ENCODE assay signal across 12 cellular contexts in the genomic region with DNA sequence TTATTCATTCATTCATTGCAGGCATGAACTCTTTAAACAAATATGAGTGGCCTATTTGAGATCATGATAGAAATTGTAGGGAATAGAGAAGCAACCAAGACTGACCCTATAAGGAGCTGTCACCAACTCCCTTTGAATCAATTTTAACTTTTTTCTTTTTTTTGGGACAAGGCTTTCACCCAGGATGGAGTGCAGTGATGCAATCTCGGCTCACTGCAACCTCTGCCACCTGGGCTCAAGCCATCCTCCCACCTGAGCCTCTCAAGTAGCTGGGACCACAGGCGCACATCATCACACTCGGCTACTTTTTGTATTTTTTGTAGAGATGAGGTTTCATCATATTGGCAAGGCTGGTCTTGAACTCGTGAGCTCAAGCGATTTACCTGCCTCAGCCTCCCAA. TPM values are rescaled to one million over a fixed set of nuclear protein-coding genes. Genes with fewer than 3 reads are reported as not detected.
DNase-seq lines count a peak whose midpoint lies in the region; ATAC-seq, FAIRE-seq and TF ChIP-seq lines count a peak whose summit lies in the region.
"Had no signal": no experiment of that assay in that cellular context is flagged by ENCODE, and none has a peak within 500 bp of the region (broad histone marks: within the 10 kb centered on the region; RNA-seq: fewer than 3 reads in every experiment).

No MANE protein-coding gene starts in this region.

- no peaks in the 10 kb centered on the region for H3K36me3 ChIP-seq in keratinocyte (ENCODE audit: control insufficient read depth in 2 of 2, extremely low read depth in 1 of 2, insufficient read depth in 2 of 2, low read length in 2 of 2)
- H3K36me3 ChIP-seq: neutrophil had no signal

- H3K9me3 ChIP-seq in keratinocyte (ENCODE audit: control insufficient read depth, low read depth, low read length) = no peaks in the 10 kb centered on the region
- H3K9me3 ChIP-seq: neutrophil had no signal

- no peak for TF ChIP-seq CTCF in keratinocyte (optimal IDR thresholded peaks at IDR 0.05 in 1 of 3, IDR thresholded peaks at IDR 0.05 in 1 of 3, conservative IDR thresholded peaks at IDR 0.05 in 1 of 3; ENCODE audit: extremely low read depth in 1 of 3, insufficient read depth in 2 of 3, low read length in 3 of 3)

- no peaks in the 10 kb centered on the region for H4K20me1 ChIP-seq in keratinocyte (ENCODE audit: control insufficient read depth, extremely low read depth, insufficient read depth, low read length)

- H3K4me1 Mint-ChIP-seq in activated CD4-positive, alpha-beta T cell treated with anti-CD3 and anti-CD28 coated beads for 36 hours = peaks cover 48% of the 10 kb centered on the region
- H3K4me1 Mint-ChIP-seq in activated CD4-positive, alpha-beta memory T cell treated with anti-CD3 and anti-CD28 coated beads for 36 hours (ENCODE audit: low read depth) = peaks cover 48% of the 10 kb centered on the region
- H3K4me1 Mint-ChIP-seq in stimulated activated naive CD8-positive, alpha-beta T cell treated with anti-CD3 and anti-CD28 coated beads, Interleukin-15, amount 100 ng/mL, for 72 hours = peaks cover 39% of the 10 kb centered on the region

- peak overlapping the region; percentile 84 for H3K9ac ChIP-seq in keratinocyte (ENCODE audit: control insufficient read depth, extremely low read depth, insufficient read depth, low read length)

- H3K9me1 ChIP-seq in keratinocyte (ENCODE audit: control insufficient read depth, extremely low read depth, insufficient read depth, low read length) = no peaks in the 10 kb centered on the region

- peak overlapping the region; percentile 94 for H3K4me2 ChIP-seq in keratinocyte (ENCODE audit: control insufficient read depth, extremely low read depth, insufficient read depth, low read depth, low read length)

- peaks cover 8% of the 10 kb centered on the region for H3K79me2 ChIP-seq in keratinocyte (ENCODE audit: control insufficient read depth, insufficient read depth, low read length)

- no peaks in the 10 kb centered on the region for H3K9me3 Mint-ChIP-seq in activated CD4-positive, alpha-beta T cell treated with anti-CD3 and anti-CD28 coated beads for 36 hours (ENCODE audit: low read depth)
- H3K9me3 Mint-ChIP-seq in activated CD4-positive, alpha-beta memory T cell treated with anti-CD3 and anti-CD28 coated beads for 36 hours = peaks cover 2% of the 10 kb centered on the region
- H3K9me3 Mint-ChIP-seq in stimulated activated naive CD8-positive, alpha-beta T cell treated with anti-CD3 and anti-CD28 coated beads, Interleukin-15, amount 100 ng/mL, for 72 hours = no peaks in the 10 kb centered on the region

- FAIRE-seq in keratinocyte (lab: Jason Lieb, UNC) = no peak
- FAIRE-seq: frontal cortex, GM19239 had no signal

- peaks cover 29% of the 10 kb centered on the region for H3K36me3 Mint-ChIP-seq in activated CD4-positive, alpha-beta T cell treated with anti-CD3 and anti-CD28 coated beads for 36 hours (ENCODE audit: low read depth)
- H3K36me3 Mint-ChIP-seq in activated CD4-positive, alpha-beta memory T cell treated with anti-CD3 and anti-CD28 coated beads for 36 hours = peaks cover 17% of the 10 kb centered on the region

- H2AFZ ChIP-seq in keratinocyte (ENCODE audit: control insufficient read depth, low read length) = no peak overlapping the region

- H3K4me3 Mint-ChIP-seq in activated CD4-positive, alpha-beta T cell treated with anti-CD3 and anti-CD28 coated beads for 36 hours = peak overlapping the region; percentile 92
- H3K4me3 Mint-ChIP-seq in activated CD4-positive, alpha-beta memory T cell treated with anti-CD3 and anti-CD28 coated beads for 36 hours = peak overlapping the region; percentile 92
- peak overlapping the region; percentile 94 to 98 for H3K4me3 Mint-ChIP-seq in stimulated activated naive CD8-positive, alpha-beta T cell treated with anti-CD3 and anti-CD28 coated beads, Interleukin-15, amount 100 ng/mL, for 72 hours

- DNase-seq in activated CD4-positive, alpha-beta T cell treated with anti-CD3 and anti-CD28 coated beads for 36 hours = no peak
- no peak for DNase-seq in activated CD4-positive, alpha-beta T cell treated with anti-CD3 and anti-CD28 coated beads for 4 hours
- no peak for DNase-seq in activated CD4-positive, alpha-beta memory T cell treated with anti-CD3 and anti-CD28 coated beads for 36 hours
- no peak for DNase-seq in keratinocyte (ENCODE audit: low read depth, low spot score)
- DNase-seq in stimulated activated naive CD8-positive, alpha-beta T cell treated with anti-CD3 and anti-CD28 coated beads, Interleukin-15, amount 100 ng/mL, for 72 hours = no peak
- no peak for DNase-seq in NCI-H774 (lab: John Stamatoyannopoulos, UW)
- DNase-seq in NOMO-1 treated with dmso at 0.1 percent for 144 hours (lab: John Stamatoyannopoulos, UW; ENCODE audit: unreplicated experiment) = no peak
- DNase-seq: GDM1 had no signal

- no peak for ATAC-seq in activated CD4-positive, alpha-beta T cell treated with anti-CD3 and anti-CD28 coated beads for 36 hours
- ATAC-seq in stimulated activated naive CD8-positive, alpha-beta T cell treated with anti-CD3 and anti-CD28 coated beads, Interleukin-15, amount 100 ng/mL, for 72 hours = no peak
- ATAC-seq in HG02973 (IDR thresholded peaks at IDR 0.05; ENCODE audit: unreplicated experiment) = no peak

- dilution Hi-C loops in keratinocyte (cut with MboI; ENCODE audit: extremely low pct_ligation_motif_present, low sequenced_read_pairs) = no loop called here

- no peak overlapping the region for H3K27ac ChIP-seq in keratinocyte (ENCODE audit: control insufficient read depth, insufficient read depth, low read length)

- CTCF ChIA-PET in activated CD4-positive, alpha-beta T cell treated with anti-CD3 and anti-CD28 coated beads for 36 hours (lab: Charles Lee) = interaction anchor here (0.7 to 2.2 kb wide), 5 partner anchors 10 to 422 kb away, joined by 3 to 8 read pairs (median 5); no protein-coding TSS in a partner anchor
- CTCF ChIA-PET in activated CD4-positive, alpha-beta memory T cell treated with anti-CD3 and anti-CD28 coated beads for 36 hours (lab: Charles Lee) = interaction anchor here (0.7 to 2.3 kb wide), 5 partner anchors 9 to 415 kb away, joined by 3 to 13 read pairs (median 4); no protein-coding TSS in a partner anchor

- H3K27me3 Mint-ChIP-seq in activated CD4-positive, alpha-beta T cell treated with anti-CD3 and anti-CD28 coated beads for 36 hours = no peaks in the 10 kb centered on the region
- no peaks in the 10 kb centered on the region for H3K27me3 Mint-ChIP-seq in activated CD4-positive, alpha-beta memory T cell treated with anti-CD3 and anti-CD28 coated beads for 36 hours
- no peaks in the 10 kb centered on the region for H3K27me3 Mint-ChIP-seq in stimulated activated naive CD8-positive, alpha-beta T cell treated with anti-CD3 and anti-CD28 coated beads, Interleukin-15, amount 100 ng/mL, for 72 hours

- H3K27me3 ChIP-seq in keratinocyte (ENCODE audit: control insufficient read depth, extremely low read depth, insufficient read depth, low read length) = no peaks in the 10 kb centered on the region
- H3K27me3 ChIP-seq: neutrophil had no signal

- intact Hi-C loops in activated CD4-positive, alpha-beta T cell treated with anti-CD3 and anti-CD28 coated beads for 36 hours (cut with DNase I, micrococcal nuclease) = loop anchor here in 1 of 2 experiments (2.0 kb wide), 2 partner anchors 16 to 148 kb away; no protein-coding TSS in a partner anchor
- intact Hi-C loops in activated CD4-positive, alpha-beta memory T cell treated with anti-CD3 and anti-CD28 coated beads for 36 hours (cut with micrococcal nuclease) = loop anchor here (2.0 to 5.0 kb wide), 4 partner anchors 16 to 142 kb away; no protein-coding TSS in a partner anchor

- H3K4me3 ChIP-seq in keratinocyte (ENCODE audit: control insufficient read depth in 2 of 3, extremely low read depth in 1 of 3, insufficient read depth in 2 of 3, low read depth in 1 of 3, low read length in 3 of 3) = peak overlapping the region in 2 of 3 experiments; percentile 75 to 80

- H3K4me1 ChIP-seq in keratinocyte (ENCODE audit: control insufficient read depth, extremely low read depth, insufficient read depth, low read length) = peaks cover 8% of the 10 kb centered on the region

- POLR2A ChIA-PET in activated CD4-positive, alpha-beta T cell treated with anti-CD3 and anti-CD28 coated beads for 36 hours (lab: Charles Lee) = interaction anchor here (0.7 to 3.5 kb wide), 3 partner anchors 16 to 77 kb away, joined by 3 to 54 read pairs (median 4); no protein-coding TSS in a partner anchor
- POLR2A ChIA-PET in activated CD4-positive, alpha-beta memory T cell treated with anti-CD3 and anti-CD28 coated beads for 36 hours (lab: Charles Lee) = interaction anchor here (0.6 to 9.6 kb wide), 5 partner anchors 9 to 175 kb away, joined by 3 to 128 read pairs (median 4); no protein-coding TSS in a partner anchor

- peak overlapping the region; percentile 99 for H3K27ac Mint-ChIP-seq in activated CD4-positive, alpha-beta T cell treated with anti-CD3 and anti-CD28 coated beads for 36 hours
- peak overlapping the region; percentile 99 for H3K27ac Mint-ChIP-seq in activated CD4-positive, alpha-beta memory T cell treated with anti-CD3 and anti-CD28 coated beads for 36 hours
- H3K27ac Mint-ChIP-seq in stimulated activated naive CD8-positive, alpha-beta T cell treated with anti-CD3 and anti-CD28 coated beads, Interleukin-15, amount 100 ng/mL, for 72 hours = peak overlapping the region; percentile 97 to 99

RNA-seq across cellular contexts. Expression of a gene that starts 17.1 kb away (rescaled TPM):
- total RNA-seq in activated CD4-positive, alpha-beta T cell treated with anti-CD3 and anti-CD28 coated beads for 36 hours = 100 to 1,000 TPM; 177 to 238 TPM
- 100 to 1,000 TPM; 208 to 210 TPM for total RNA-seq in activated CD4-positive, alpha-beta memory T cell treated with anti-CD3 and anti-CD28 coated beads for 36 hours
- 231 to 359 TPM (median 273 TPM) in 3 replicates for polyA plus RNA-seq in keratinocyte
- polyA plus RNA-seq in keratinocyte (2011; ENCODE audit: low read depth) = 54.8 TPM
- polyA plus RNA-seq in keratinocyte (2011; cell fraction: cytosol; rRNA removed) = 250 and 373 TPM in 2 replicates
- polyA plus RNA-seq in keratinocyte (2011; cell fraction: nucleus; rRNA removed) = 111 and 123 TPM in 2 replicates
- polyA plus RNA-seq in keratinocyte (2012; ENCODE audit: low replicate concordance) = 182 and 202 TPM in 2 replicates
- polyA minus RNA-seq in keratinocyte = 44.7 to 124 TPM (median 120 TPM) in 3 replicates
- polyA minus RNA-seq in keratinocyte (2011; cell fraction: cytosol; rRNA and poly(A)+ RNA removed) = 90.0 TPM
- polyA minus RNA-seq in keratinocyte (2011; cell fraction: nucleus; rRNA and poly(A)+ RNA removed) = 15.3 and 30.9 TPM in 2 replicates
